Comparison of ENCODE assay signal across 9 cellular contexts in the genomic region with DNA sequence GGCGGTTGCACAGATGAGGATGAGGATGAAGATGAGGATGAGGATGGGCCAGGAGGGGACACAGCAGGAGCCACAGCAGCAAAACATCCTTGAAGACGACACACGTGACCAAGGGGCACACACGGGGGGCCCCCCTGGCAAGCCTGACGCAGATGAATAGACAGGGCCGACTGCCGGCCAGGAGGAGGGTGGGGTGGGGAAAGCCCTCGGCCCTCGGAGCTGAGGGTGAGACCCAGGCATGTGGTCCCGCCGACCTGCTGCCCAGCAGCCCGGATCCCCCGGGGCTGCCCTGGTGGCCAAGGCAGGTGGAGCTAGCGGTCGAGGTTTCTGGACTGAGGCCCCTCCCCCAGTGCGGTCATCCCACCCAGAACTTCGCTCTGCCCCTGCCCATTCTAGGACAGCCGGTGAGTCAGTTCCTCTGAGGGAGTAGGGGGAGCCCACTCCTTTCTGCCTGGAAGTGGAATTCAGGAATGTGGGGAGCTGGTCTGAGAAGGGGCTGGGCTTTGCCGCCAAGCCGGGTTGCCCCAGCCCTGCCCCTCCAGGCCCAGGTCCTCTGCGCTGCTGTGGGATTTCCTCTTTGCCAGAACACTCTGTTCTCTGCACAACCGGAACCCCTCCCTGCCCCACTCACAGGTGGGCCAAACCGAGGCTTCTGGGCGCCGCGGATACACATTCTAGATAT. TPM values are rescaled to one million over a fixed set of nuclear protein-coding genes. Genes with fewer than 3 reads are reported as not detected.
DNase-seq lines count a peak whose midpoint lies in the region; ATAC-seq and TF ChIP-seq lines count a peak whose summit lies in the region.
"Had no signal": no experiment of that assay in that cellular context is flagged by ENCODE, and none has a peak within 500 bp of the region (broad histone marks: within the 10 kb centered on the region; RNA-seq: fewer than 3 reads in every experiment).

No MANE protein-coding gene starts in this region.

- DNase-seq in glutamatergic neuron = peak; percentile 45
- no peak for DNase-seq in NCI-H774 (lab: John Stamatoyannopoulos, UW)
- DNase-seq in HuH-7.5 (ENCODE audit: low spot score) = no peak
- DNase-seq in amygdala (lab: John Stamatoyannopoulos, UW) = no peak

- no peaks in the 10 kb centered on the region for H3K36me3 Mint-ChIP-seq in activated T-helper 17 cell treated with anti-CD3 and anti-CD28 coated beads, Interleukin-2, amount 50 U/mL, for 72 hours (ENCODE audit: low read depth)
- H3K36me3 Mint-ChIP-seq in glutamatergic neuron (ENCODE audit: unreplicated experiment) = no peaks in the 10 kb centered on the region

- ATAC-seq in GM18517 (IDR thresholded peaks at IDR 0.05; ENCODE audit: unreplicated experiment) (peak; percentile 48), HG03354 (IDR thresholded peaks at IDR 0.05; ENCODE audit: poor library complexity, severe bottlenecking, unreplicated experiment) (peak; percentile 55)
- peak; percentile 44 for ATAC-seq in activated T-helper 17 cell treated with anti-CD3 and anti-CD28 coated beads, Interleukin-2, amount 50 U/mL, for 72 hours (replicated peaks)

- peak overlapping the region; percentile 78 for H3K9ac ChIP-seq in skeletal muscle satellite cell (ENCODE audit: low read depth, low read length)

- peaks cover 10% of the 10 kb centered on the region for H3K4me1 Mint-ChIP-seq in activated T-helper 17 cell treated with anti-CD3 and anti-CD28 coated beads, Interleukin-2, amount 50 U/mL, for 72 hours
- H3K4me1 Mint-ChIP-seq in glutamatergic neuron (ENCODE audit: low read depth, unreplicated experiment) = peaks cover 20% of the 10 kb centered on the region

- no peak for TF ChIP-seq CTCF in glutamatergic neuron (IDR thresholded peaks at IDR 0.05; ENCODE audit: partially characterized antibody, unreplicated experiment)

- H3K27me3 ChIP-seq in skeletal muscle satellite cell (ENCODE audit: control insufficient read depth, insufficient read depth, low read length) = no peaks in the 10 kb centered on the region

- peak overlapping the region; percentile 40 for H3K4me3 Mint-ChIP-seq in activated T-helper 17 cell treated with anti-CD3 and anti-CD28 coated beads, Interleukin-2, amount 50 U/mL, for 72 hours
- peak overlapping the region; percentile 58 for H3K4me3 Mint-ChIP-seq in glutamatergic neuron (ENCODE audit: unreplicated experiment)

- no peaks in the 10 kb centered on the region for H3K36me3 ChIP-seq in skeletal muscle satellite cell (ENCODE audit: insufficient read depth, low read length)

- no peaks in the 10 kb centered on the region for H3K9me3 ChIP-seq in skeletal muscle satellite cell (replicated peaks; ENCODE audit: low read length)

- no peak overlapping the region for H3K4me3 ChIP-seq in skeletal muscle satellite cell (ENCODE audit: low read length)

- H3K4me1 ChIP-seq in skeletal muscle satellite cell (ENCODE audit: control insufficient read depth, insufficient read depth, low read length) = peaks cover 59% of the 10 kb centered on the region

- H3K27me3 Mint-ChIP-seq in activated T-helper 17 cell treated with anti-CD3 and anti-CD28 coated beads, Interleukin-2, amount 50 U/mL, for 72 hours = no peaks in the 10 kb centered on the region
- peaks cover 7% of the 10 kb centered on the region for H3K27me3 Mint-ChIP-seq in glutamatergic neuron (ENCODE audit: unreplicated experiment)

- no peak overlapping the region for H3K27ac Mint-ChIP-seq in activated T-helper 17 cell treated with anti-CD3 and anti-CD28 coated beads, Interleukin-2, amount 50 U/mL, for 72 hours
- H3K27ac Mint-ChIP-seq in glutamatergic neuron (ENCODE audit: unreplicated experiment) = peak overlapping the region; percentile 70

- peak overlapping the region; percentile 65 for H3K4me2 ChIP-seq in skeletal muscle satellite cell (ENCODE audit: low read length)

- H3K9me3 Mint-ChIP-seq in activated T-helper 17 cell treated with anti-CD3 and anti-CD28 coated beads, Interleukin-2, amount 50 U/mL, for 72 hours = no peaks in the 10 kb centered on the region
- peaks cover 3% of the 10 kb centered on the region for H3K9me3 Mint-ChIP-seq in glutamatergic neuron (ENCODE audit: unreplicated experiment)

RNA-seq across cellular contexts. Expression of gene CYGB, which starts 9.9 kb away (rescaled TPM):
- total RNA-seq in activated T-helper 17 cell treated with anti-CD3 and anti-CD28 coated beads, Interleukin-2, amount 50 U/mL, for 72 hours = not detected
- total RNA-seq in glutamatergic neuron (ENCODE audit: unreplicated experiment) = 20.4 TPM
- 12.7 and 12.9 TPM in 2 replicates for total RNA-seq in skeletal muscle satellite cell (2012; rRNA removed)

RNA-seq across cellular contexts. Expression of gene PRCD, which starts 12.3 kb away (rescaled TPM):
- not detected for total RNA-seq in activated T-helper 17 cell treated with anti-CD3 and anti-CD28 coated beads, Interleukin-2, amount 50 U/mL, for 72 hours
- total RNA-seq in glutamatergic neuron (ENCODE audit: unreplicated experiment) = 1.4 TPM
- 0.22 and 1.0 TPM in 2 replicates for total RNA-seq in skeletal muscle satellite cell (2012; rRNA removed)
- total RNA-seq: T-helper 2 cell treated with Interferon-gamma antibody and Interleukin-4, amounts not matched to agents 100 ng/mL and 5 ng/mL, for 36 hours had no signal

RNA-seq across cellular contexts. Expression of gene RHBDF2, which starts 26.3 kb away (rescaled TPM):
- total RNA-seq in activated T-helper 17 cell treated with anti-CD3 and anti-CD28 coated beads, Interleukin-2, amount 50 U/mL, for 72 hours = 10 to 100 TPM; 33.3 to 56.5 TPM
- 1.9 TPM for total RNA-seq in glutamatergic neuron (ENCODE audit: unreplicated experiment)
- total RNA-seq in skeletal muscle satellite cell (2012; rRNA removed) = 6.6 and 9.6 TPM in 2 replicates

RNA-seq across cellular contexts. Expression of gene ST6GALNAC2, which starts 58.1 kb away (rescaled TPM):
- under 1 TPM in 1 of 2 donors, not detected in 1; 0.29 TPM for total RNA-seq in activated T-helper 17 cell treated with anti-CD3 and anti-CD28 coated beads, Interleukin-2, amount 50 U/mL, for 72 hours
- total RNA-seq in glutamatergic neuron (ENCODE audit: unreplicated experiment) = 0.32 TPM
- 0.22 TPM in 1 of 2 replicates, not detected in the other for total RNA-seq in skeletal muscle satellite cell (2012; rRNA removed)
- total RNA-seq: T-helper 2 cell treated with Interferon-gamma antibody and Interleukin-4, amounts not matched to agents 100 ng/mL and 5 ng/mL, for 36 hours had no signal

Comparison
In these comparisons a context has a peak if more than half of its experiments do, and no peak if none do; other contexts are left out.
1. RNA of gene CYGB, which starts 9.9 kb away (total RNA-seq): 20.4 TPM in glutamatergic neuron (single experiment); not detected in activated T-helper 17 cell treated with anti-CD3 and anti-CD28 coated beads, Interleukin-2, amount 50 U/mL, for 72 hours; every median in the first group is over 10 times any median in the second.
2. RNA of gene RHBDF2, which starts 26.3 kb away (total RNA-seq): 33.3 to 56.5 TPM in activated T-helper 17 cell treated with anti-CD3 and anti-CD28 coated beads, Interleukin-2, amount 50 U/mL, for 72 hours; 1.9 TPM in glutamatergic neuron (single experiment); every median in the first group is over 10 times any median in the second.
3. Peak in every context shown above with its lines, with median percentiles within 50 percentile points of each other: ATAC-seq.